In the genomic region with DNA sequence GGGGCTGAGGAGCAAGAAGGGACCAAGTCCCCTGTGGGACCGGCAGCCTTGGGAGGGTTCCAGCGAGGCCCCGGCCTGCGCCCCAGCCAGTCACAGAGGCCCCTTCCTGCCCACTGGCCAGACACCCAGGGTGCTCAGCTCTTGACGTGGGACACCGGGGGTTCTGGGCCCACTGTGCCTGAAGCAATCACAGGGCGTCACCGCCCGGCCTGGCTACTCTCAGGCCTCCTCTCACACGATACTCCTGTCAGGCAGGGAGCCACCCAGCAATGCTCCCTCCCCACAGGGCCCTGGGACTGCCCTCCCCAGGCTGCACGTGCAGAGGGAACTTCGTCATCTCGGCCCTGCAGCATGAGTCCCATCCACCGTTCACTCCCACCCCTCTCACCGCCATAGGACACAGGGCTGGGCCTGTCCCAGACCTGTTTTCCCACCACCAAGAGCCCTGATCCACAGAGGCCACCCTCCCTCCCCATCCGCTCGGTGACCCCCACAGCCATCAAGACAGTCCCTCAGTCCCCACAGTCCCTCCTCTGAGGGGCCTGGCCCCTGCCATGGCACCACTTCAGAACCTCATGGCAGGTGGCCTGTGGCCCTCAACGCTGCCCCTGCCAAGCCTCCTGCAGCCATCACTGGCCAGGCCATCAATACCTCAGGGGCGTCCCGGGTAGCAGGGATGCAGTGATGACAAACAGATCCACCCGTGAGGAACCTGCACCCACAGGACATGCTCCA, we compare ENCODE assay signal across 1 cellular context.
TF ChIP-seq lines count a peak whose summit lies in the region.

No MANE protein-coding gene starts in this region.

TF ChIP-seq in GM23338, 12 proteins besides CTCF, POLR2A, EP300 and RAD21:
- TF ChIP-seq, protein P1, sequence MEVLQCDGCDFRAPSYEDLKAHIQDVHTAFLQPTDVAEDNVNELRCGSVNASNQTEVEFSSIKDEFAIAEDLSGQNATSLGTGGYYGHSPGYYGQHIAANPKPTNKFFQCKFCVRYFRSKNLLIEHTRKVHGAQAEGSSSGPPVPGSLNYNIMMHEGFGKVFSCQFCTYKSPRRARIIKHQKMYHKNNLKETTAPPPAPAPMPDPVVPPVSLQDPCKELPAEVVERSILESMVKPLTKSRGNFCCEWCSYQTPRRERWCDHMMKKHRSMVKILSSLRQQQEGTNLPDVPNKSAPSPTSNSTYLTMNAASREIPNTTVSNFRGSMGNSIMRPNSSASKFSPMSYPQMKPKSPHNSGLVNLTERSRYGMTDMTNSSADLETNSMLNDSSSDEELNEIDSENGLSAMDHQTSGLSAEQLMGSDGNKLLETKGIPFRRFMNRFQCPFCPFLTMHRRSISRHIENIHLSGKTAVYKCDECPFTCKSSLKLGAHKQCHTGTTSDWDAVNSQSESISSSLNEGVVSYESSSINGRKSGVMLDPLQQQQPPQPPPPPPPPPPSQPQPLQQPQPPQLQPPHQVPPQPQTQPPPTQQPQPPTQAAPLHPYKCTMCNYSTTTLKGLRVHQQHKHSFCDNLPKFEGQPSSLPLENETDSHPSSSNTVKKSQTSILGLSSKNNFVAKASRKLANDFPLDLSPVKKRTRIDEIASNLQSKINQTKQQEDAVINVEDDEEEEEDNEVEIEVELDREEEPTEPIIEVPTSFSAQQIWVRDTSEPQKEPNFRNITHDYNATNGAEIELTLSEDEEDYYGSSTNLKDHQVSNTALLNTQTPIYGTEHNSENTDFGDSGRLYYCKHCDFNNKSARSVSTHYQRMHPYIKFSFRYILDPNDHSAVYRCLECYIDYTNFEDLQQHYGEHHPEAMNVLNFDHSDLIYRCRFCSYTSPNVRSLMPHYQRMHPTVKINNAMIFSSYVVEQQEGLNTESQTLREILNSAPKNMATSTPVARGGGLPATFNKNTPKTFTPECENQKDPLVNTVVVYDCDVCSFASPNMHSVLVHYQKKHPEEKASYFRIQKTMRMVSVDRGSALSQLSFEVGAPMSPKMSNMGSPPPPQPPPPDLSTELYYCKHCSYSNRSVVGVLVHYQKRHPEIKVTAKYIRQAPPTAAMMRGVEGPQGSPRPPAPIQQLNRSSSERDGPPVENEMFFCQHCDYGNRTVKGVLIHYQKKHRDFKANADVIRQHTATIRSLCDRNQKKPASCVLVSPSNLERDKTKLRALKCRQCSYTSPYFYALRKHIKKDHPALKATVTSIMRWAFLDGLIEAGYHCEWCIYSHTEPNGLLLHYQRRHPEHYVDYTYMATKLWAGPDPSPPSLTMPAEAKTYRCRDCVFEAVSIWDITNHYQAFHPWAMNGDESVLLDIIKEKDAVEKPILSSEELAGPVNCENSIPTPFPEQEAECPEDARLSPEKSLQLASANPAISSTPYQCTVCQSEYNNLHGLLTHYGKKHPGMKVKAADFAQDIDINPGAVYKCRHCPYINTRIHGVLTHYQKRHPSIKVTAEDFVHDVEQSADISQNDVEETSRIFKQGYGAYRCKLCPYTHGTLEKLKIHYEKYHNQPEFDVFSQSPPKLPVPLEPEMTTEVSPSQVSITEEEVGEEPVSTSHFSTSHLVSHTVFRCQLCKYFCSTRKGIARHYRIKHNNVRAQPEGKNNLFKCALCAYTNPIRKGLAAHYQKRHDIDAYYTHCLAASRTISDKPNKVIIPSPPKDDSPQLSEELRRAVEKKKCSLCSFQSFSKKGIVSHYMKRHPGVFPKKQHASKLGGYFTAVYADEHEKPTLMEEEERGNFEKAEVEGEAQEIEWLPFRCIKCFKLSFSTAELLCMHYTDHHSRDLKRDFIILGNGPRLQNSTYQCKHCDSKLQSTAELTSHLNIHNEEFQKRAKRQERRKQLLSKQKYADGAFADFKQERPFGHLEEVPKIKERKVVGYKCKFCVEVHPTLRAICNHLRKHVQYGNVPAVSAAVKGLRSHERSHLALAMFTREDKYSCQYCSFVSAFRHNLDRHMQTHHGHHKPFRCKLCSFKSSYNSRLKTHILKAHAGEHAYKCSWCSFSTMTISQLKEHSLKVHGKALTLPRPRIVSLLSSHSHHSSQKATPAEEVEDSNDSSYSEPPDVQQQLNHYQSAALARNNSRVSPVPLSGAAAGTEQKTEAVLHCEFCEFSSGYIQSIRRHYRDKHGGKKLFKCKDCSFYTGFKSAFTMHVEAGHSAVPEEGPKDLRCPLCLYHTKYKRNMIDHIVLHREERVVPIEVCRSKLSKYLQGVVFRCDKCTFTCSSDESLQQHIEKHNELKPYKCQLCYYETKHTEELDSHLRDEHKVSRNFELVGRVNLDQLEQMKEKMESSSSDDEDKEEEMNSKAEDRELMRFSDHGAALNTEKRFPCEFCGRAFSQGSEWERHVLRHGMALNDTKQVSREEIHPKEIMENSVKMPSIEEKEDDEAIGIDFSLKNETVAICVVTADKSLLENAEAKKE (CRISPR knock-in tag; IDR thresholded peaks at IDR 0.05): no peak
- TF ChIP-seq POLR2AphosphoS5 (IDR thresholded peaks at IDR 0.05; ENCODE audit: low read depth): no peak
- TF ChIP-seq ZNF114 (CRISPR knock-in tag; IDR thresholded peaks at IDR 0.05): no peak
- TF ChIP-seq CREB1 (CRISPR knock-in tag; IDR thresholded peaks at IDR 0.05; ENCODE audit: low read depth): no peak
- no peak for TF ChIP-seq JUNB (IDR thresholded peaks at IDR 0.05; ENCODE audit: unreplicated experiment)
- no peak for TF ChIP-seq STAT1 (IDR thresholded peaks at IDR 0.05; ENCODE audit: unreplicated experiment)
- TF ChIP-seq, protein P2, sequence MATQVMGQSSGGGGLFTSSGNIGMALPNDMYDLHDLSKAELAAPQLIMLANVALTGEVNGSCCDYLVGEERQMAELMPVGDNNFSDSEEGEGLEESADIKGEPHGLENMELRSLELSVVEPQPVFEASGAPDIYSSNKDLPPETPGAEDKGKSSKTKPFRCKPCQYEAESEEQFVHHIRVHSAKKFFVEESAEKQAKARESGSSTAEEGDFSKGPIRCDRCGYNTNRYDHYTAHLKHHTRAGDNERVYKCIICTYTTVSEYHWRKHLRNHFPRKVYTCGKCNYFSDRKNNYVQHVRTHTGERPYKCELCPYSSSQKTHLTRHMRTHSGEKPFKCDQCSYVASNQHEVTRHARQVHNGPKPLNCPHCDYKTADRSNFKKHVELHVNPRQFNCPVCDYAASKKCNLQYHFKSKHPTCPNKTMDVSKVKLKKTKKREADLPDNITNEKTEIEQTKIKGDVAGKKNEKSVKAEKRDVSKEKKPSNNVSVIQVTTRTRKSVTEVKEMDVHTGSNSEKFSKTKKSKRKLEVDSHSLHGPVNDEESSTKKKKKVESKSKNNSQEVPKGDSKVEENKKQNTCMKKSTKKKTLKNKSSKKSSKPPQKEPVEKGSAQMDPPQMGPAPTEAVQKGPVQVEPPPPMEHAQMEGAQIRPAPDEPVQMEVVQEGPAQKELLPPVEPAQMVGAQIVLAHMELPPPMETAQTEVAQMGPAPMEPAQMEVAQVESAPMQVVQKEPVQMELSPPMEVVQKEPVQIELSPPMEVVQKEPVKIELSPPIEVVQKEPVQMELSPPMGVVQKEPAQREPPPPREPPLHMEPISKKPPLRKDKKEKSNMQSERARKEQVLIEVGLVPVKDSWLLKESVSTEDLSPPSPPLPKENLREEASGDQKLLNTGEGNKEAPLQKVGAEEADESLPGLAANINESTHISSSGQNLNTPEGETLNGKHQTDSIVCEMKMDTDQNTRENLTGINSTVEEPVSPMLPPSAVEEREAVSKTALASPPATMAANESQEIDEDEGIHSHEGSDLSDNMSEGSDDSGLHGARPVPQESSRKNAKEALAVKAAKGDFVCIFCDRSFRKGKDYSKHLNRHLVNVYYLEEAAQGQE (IDR thresholded peaks at IDR 0.05; ENCODE audit: unreplicated experiment): no peak
- TF ChIP-seq, protein P3, sequence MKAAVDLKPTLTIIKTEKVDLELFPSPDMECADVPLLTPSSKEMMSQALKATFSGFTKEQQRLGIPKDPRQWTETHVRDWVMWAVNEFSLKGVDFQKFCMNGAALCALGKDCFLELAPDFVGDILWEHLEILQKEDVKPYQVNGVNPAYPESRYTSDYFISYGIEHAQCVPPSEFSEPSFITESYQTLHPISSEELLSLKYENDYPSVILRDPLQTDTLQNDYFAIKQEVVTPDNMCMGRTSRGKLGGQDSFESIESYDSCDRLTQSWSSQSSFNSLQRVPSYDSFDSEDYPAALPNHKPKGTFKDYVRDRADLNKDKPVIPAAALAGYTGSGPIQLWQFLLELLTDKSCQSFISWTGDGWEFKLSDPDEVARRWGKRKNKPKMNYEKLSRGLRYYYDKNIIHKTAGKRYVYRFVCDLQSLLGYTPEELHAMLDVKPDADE (IDR thresholded peaks at IDR 0.05): no peak
- TF ChIP-seq EZH2 (IDR thresholded peaks at IDR 0.05; ENCODE audit: low read depth, unreplicated experiment): no peak
- no peak for TF ChIP-seq ZNF331 (CRISPR knock-in tag; IDR thresholded peaks at IDR 0.05; ENCODE audit: low read depth)
